Comparison of ENCODE assay signal across 12 cellular contexts in genomic region chr10:49841615-49842180, GRCh38.
"Had no signal": no experiment of that assay in that cellular context is flagged by ENCODE, and none has a peak within 500 bp of the region (broad histone marks: within the 10 kb centered on the region; RNA-seq: fewer than 3 reads in every experiment).

No MANE protein-coding gene starts in this region.

- H3K4me1 ChIP-seq: foreskin keratinocyte, right atrium auricular region, tibial nerve, vagina had no signal

- DNase-seq: activated CD4-positive, alpha-beta memory T cell treated with anti-CD3 and anti-CD28 coated beads for 36 hours; activated CD8-positive, alpha-beta memory T cell treated with anti-CD3 and anti-CD28 coated beads, Interleukin-2, amount 10 ng/mL, durations not matched to agents 7 days and 5 days; activated naive CD4-positive, alpha-beta T cell treated with anti-CD3 and anti-CD28 coated beads, Interleukin-2, amount 10 ng/mL, durations not matched to agents 7 days and 5 days; activated T-cell treated with anti-CD3 and anti-CD28 coated beads, Interleukin-2, amount 50 U/mL, for 1 hour; foreskin keratinocyte; left colon; midbrain; stimulated activated CD4-positive, alpha-beta T cell treated with anti-CD3 and anti-CD28 coated beads, Interleukin-2, amount 100 ng/mL, for 48 hours had no signal

- H3K4me1 Mint-ChIP-seq: activated CD8-positive, alpha-beta memory T cell treated with anti-CD3 and anti-CD28 coated beads, Interleukin-2, amount 10 ng/mL, durations not matched to agents 7 days and 5 days; activated naive CD4-positive, alpha-beta T cell treated with anti-CD3 and anti-CD28 coated beads, Interleukin-2, amount 10 ng/mL, durations not matched to agents 7 days and 5 days; stimulated activated memory B cell treated with anti-CD40 and anti-IgM and Interleukin-4, amounts not matched to agents 10 μg/mL and 1 μg/mL and 100 μg/mL, for 72 hours had no signal

- H3K27ac Mint-ChIP-seq: activated CD4-positive, alpha-beta memory T cell treated with anti-CD3 and anti-CD28 coated beads for 36 hours; activated CD8-positive, alpha-beta memory T cell treated with anti-CD3 and anti-CD28 coated beads, Interleukin-2, amount 10 ng/mL, durations not matched to agents 7 days and 5 days; activated naive CD4-positive, alpha-beta T cell treated with anti-CD3 and anti-CD28 coated beads, Interleukin-2, amount 10 ng/mL, durations not matched to agents 7 days and 5 days; stimulated activated memory B cell treated with anti-CD40 and anti-IgM and Interleukin-4, amounts not matched to agents 10 μg/mL and 1 μg/mL and 100 μg/mL, for 72 hours had no signal

- H3K9me3 ChIP-seq: right atrium auricular region, tibial nerve, vagina had no signal

- H3K4me3 Mint-ChIP-seq: activated CD4-positive, alpha-beta memory T cell treated with anti-CD3 and anti-CD28 coated beads for 36 hours; activated CD8-positive, alpha-beta memory T cell treated with anti-CD3 and anti-CD28 coated beads, Interleukin-2, amount 10 ng/mL, durations not matched to agents 7 days and 5 days; activated naive CD4-positive, alpha-beta T cell treated with anti-CD3 and anti-CD28 coated beads, Interleukin-2, amount 10 ng/mL, durations not matched to agents 7 days and 5 days; stimulated activated memory B cell treated with anti-CD40 and anti-IgM and Interleukin-4, amounts not matched to agents 10 μg/mL and 1 μg/mL and 100 μg/mL, for 72 hours had no signal

- H3K9me3 Mint-ChIP-seq: activated CD4-positive, alpha-beta memory T cell treated with anti-CD3 and anti-CD28 coated beads for 36 hours; activated naive CD4-positive, alpha-beta T cell treated with anti-CD3 and anti-CD28 coated beads, Interleukin-2, amount 10 ng/mL, durations not matched to agents 7 days and 5 days; stimulated activated memory B cell treated with anti-CD40 and anti-IgM and Interleukin-4, amounts not matched to agents 10 μg/mL and 1 μg/mL and 100 μg/mL, for 72 hours had no signal

- ATAC-seq: activated CD8-positive, alpha-beta memory T cell treated with anti-CD3 and anti-CD28 coated beads, Interleukin-2, amount 10 ng/mL, durations not matched to agents 7 days and 5 days; foreskin keratinocyte; left colon; stimulated activated memory B cell treated with anti-CD40 and anti-IgM and Interleukin-4, amounts not matched to agents 10 μg/mL and 1 μg/mL and 100 μg/mL, for 72 hours had no signal

- H3K27me3 Mint-ChIP-seq: activated CD4-positive, alpha-beta memory T cell treated with anti-CD3 and anti-CD28 coated beads for 36 hours; activated CD8-positive, alpha-beta memory T cell treated with anti-CD3 and anti-CD28 coated beads, Interleukin-2, amount 10 ng/mL, durations not matched to agents 7 days and 5 days; activated naive CD4-positive, alpha-beta T cell treated with anti-CD3 and anti-CD28 coated beads, Interleukin-2, amount 10 ng/mL, durations not matched to agents 7 days and 5 days; stimulated activated memory B cell treated with anti-CD40 and anti-IgM and Interleukin-4, amounts not matched to agents 10 μg/mL and 1 μg/mL and 100 μg/mL, for 72 hours had no signal

- H3K27ac ChIP-seq: foreskin keratinocyte, right atrium auricular region, vagina had no signal

- H3K27me3 ChIP-seq: foreskin keratinocyte, right atrium auricular region, tibial nerve, vagina had no signal

- H3K4me3 ChIP-seq: right atrium auricular region, tibial nerve, vagina had no signal
